Comparison of ENCODE assay signal across 1 cellular context in the genomic region with DNA sequence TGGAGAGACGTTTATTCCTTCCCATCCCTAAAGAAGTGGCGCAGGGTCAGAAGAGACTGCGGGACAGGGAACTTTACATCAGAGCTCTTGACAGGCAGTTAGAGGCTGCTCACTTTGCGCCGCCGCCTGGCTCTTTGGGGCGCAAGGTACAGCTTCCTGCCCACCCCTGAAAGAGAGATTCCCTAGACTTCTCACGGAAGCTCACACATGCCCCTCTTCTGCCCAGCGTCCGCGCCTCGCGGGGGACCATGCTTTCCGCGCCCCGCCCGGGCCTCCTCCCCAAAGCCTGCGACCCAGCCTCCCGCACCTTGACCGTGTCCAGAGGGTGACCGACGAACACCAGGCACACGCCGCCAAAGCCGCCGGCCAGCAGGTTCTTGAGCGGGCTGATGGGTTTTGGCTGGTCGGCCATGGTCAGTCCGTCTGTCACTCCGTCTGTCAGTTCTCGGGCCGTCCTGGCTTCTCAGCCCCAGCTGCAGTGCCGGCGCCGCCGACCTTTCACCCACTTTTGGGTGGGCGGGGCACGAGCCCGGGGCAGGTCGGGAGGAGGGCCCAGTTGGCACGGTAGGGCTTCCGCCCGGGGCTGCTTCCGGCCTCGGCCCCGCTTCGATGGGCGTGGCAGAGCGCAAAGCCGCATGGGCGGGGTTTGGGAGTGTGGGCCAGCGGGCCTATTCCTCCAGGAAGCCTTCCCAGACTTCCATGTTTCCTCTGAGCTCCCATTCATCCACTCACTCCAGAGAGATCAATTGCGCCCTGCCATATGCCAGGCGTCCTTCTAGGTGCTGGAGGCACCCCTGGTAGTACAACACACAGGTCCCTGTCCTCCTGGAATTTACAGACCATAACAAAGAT.
TF ChIP-seq lines count a peak whose summit lies in the region.

A gene with protein sequence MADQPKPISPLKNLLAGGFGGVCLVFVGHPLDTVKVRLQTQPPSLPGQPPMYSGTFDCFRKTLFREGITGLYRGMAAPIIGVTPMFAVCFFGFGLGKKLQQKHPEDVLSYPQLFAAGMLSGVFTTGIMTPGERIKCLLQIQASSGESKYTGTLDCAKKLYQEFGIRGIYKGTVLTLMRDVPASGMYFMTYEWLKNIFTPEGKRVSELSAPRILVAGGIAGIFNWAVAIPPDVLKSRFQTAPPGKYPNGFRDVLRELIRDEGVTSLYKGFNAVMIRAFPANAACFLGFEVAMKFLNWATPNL (minus strand): TSS at position 500 of the 852 bp plus-strand sequence. CDS start 88 bp downstream, at position 412.

TF ChIP-seq in K562, 482 proteins besides CTCF, POLR2A, EP300 and RAD21 (continued from another document and continues in another):
- TF ChIP-seq, protein P1, sequence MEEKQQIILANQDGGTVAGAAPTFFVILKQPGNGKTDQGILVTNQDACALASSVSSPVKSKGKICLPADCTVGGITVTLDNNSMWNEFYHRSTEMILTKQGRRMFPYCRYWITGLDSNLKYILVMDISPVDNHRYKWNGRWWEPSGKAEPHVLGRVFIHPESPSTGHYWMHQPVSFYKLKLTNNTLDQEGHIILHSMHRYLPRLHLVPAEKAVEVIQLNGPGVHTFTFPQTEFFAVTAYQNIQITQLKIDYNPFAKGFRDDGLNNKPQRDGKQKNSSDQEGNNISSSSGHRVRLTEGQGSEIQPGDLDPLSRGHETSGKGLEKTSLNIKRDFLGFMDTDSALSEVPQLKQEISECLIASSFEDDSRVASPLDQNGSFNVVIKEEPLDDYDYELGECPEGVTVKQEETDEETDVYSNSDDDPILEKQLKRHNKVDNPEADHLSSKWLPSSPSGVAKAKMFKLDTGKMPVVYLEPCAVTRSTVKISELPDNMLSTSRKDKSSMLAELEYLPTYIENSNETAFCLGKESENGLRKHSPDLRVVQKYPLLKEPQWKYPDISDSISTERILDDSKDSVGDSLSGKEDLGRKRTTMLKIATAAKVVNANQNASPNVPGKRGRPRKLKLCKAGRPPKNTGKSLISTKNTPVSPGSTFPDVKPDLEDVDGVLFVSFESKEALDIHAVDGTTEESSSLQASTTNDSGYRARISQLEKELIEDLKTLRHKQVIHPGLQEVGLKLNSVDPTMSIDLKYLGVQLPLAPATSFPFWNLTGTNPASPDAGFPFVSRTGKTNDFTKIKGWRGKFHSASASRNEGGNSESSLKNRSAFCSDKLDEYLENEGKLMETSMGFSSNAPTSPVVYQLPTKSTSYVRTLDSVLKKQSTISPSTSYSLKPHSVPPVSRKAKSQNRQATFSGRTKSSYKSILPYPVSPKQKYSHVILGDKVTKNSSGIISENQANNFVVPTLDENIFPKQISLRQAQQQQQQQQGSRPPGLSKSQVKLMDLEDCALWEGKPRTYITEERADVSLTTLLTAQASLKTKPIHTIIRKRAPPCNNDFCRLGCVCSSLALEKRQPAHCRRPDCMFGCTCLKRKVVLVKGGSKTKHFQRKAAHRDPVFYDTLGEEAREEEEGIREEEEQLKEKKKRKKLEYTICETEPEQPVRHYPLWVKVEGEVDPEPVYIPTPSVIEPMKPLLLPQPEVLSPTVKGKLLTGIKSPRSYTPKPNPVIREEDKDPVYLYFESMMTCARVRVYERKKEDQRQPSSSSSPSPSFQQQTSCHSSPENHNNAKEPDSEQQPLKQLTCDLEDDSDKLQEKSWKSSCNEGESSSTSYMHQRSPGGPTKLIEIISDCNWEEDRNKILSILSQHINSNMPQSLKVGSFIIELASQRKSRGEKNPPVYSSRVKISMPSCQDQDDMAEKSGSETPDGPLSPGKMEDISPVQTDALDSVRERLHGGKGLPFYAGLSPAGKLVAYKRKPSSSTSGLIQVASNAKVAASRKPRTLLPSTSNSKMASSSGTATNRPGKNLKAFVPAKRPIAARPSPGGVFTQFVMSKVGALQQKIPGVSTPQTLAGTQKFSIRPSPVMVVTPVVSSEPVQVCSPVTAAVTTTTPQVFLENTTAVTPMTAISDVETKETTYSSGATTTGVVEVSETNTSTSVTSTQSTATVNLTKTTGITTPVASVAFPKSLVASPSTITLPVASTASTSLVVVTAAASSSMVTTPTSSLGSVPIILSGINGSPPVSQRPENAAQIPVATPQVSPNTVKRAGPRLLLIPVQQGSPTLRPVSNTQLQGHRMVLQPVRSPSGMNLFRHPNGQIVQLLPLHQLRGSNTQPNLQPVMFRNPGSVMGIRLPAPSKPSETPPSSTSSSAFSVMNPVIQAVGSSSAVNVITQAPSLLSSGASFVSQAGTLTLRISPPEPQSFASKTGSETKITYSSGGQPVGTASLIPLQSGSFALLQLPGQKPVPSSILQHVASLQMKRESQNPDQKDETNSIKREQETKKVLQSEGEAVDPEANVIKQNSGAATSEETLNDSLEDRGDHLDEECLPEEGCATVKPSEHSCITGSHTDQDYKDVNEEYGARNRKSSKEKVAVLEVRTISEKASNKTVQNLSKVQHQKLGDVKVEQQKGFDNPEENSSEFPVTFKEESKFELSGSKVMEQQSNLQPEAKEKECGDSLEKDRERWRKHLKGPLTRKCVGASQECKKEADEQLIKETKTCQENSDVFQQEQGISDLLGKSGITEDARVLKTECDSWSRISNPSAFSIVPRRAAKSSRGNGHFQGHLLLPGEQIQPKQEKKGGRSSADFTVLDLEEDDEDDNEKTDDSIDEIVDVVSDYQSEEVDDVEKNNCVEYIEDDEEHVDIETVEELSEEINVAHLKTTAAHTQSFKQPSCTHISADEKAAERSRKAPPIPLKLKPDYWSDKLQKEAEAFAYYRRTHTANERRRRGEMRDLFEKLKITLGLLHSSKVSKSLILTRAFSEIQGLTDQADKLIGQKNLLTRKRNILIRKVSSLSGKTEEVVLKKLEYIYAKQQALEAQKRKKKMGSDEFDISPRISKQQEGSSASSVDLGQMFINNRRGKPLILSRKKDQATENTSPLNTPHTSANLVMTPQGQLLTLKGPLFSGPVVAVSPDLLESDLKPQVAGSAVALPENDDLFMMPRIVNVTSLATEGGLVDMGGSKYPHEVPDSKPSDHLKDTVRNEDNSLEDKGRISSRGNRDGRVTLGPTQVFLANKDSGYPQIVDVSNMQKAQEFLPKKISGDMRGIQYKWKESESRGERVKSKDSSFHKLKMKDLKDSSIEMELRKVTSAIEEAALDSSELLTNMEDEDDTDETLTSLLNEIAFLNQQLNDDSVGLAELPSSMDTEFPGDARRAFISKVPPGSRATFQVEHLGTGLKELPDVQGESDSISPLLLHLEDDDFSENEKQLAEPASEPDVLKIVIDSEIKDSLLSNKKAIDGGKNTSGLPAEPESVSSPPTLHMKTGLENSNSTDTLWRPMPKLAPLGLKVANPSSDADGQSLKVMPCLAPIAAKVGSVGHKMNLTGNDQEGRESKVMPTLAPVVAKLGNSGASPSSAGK (IDR thresholded peaks at IDR 0.05): no peak
- TF ChIP-seq C11orf30 (IDR thresholded peaks at IDR 0.05; ENCODE audit: low read depth) (no peak), ZNF384 (IDR thresholded peaks at IDR 0.05; ENCODE audit: low read depth, low read length) (no peak), BMI1 (IDR thresholded peaks at IDR 0.05; ENCODE audit: low read length) (no peak), BRCA1 (IDR thresholded peaks at IDR 0.05) (no peak), BRCA1 (CRISPR knock-in tag; IDR thresholded peaks at IDR 0.05) (no peak), THRAP3 (IDR thresholded peaks at IDR 0.05; ENCODE audit: borderline replicate concordance) (no peak), NR2C2 (CRISPR knock-in tag; IDR thresholded peaks at IDR 0.05) (peak; percentile 70; the same call in 1 of the 2 replicates), NR2C2 (tag; IDR thresholded peaks at IDR 0.05) (peak; percentile 95), ARID1B (IDR thresholded peaks at IDR 0.05) (peak; percentile 21; the same call in 1 of the 2 replicates), SAP30 (IDR thresholded peaks at IDR 0.05; ENCODE audit: borderline replicate concordance, insufficient read depth, low read depth, low read length, poor library complexity, severe bottlenecking) (peak; percentile 88), ZNF778 (CRISPR knock-in tag; IDR thresholded peaks at IDR 0.05) (no peak), CHD4 (IDR thresholded peaks at IDR 0.05; ENCODE audit: insufficient read depth, insufficient replicate concordance, low read depth, low read length, poor library complexity, severe bottlenecking) (peak; percentile 69), CREB1 (IDR thresholded peaks at IDR 0.05) (no peak), CREB1 (CRISPR knock-in tag; IDR thresholded peaks at IDR 0.05) (no peak), RBM22 (IDR thresholded peaks at IDR 0.05; ENCODE audit: low read depth, low read length, poor library complexity, severe bottlenecking) (no peak), NR1H2 (CRISPR knock-in tag; IDR thresholded peaks at IDR 0.05) (no peak), KLF10 (CRISPR knock-in tag; IDR thresholded peaks at IDR 0.05) (no peak), HNRNPLL (IDR thresholded peaks at IDR 0.05; ENCODE audit: low read depth, low read length, poor library complexity, severe bottlenecking) (peak; percentile 63), PCBP2 (IDR thresholded peaks at IDR 0.05; ENCODE audit: low read depth, low read length, poor library complexity, severe bottlenecking) (no peak), ZBTB9 (CRISPR knock-in tag; IDR thresholded peaks at IDR 0.05) (no peak), BRD9 (IDR thresholded peaks at IDR 0.05; ENCODE audit: low read depth, partially characterized antibody) (no peak), ELF4 (CRISPR knock-in tag; IDR thresholded peaks at IDR 0.05) (no peak), TFE3 (CRISPR knock-in tag; IDR thresholded peaks at IDR 0.05) (no peak), EGR1 (conservative IDR thresholded peaks at IDR 0.05) (peak; percentile 36; the same call in 1 of the 2 replicates), CXXC5 (CRISPR knock-in tag; IDR thresholded peaks at IDR 0.05) (peak; percentile 60), ZNF431 (CRISPR knock-in tag; IDR thresholded peaks at IDR 0.05) (no peak), ZNF217 (CRISPR knock-in tag; IDR thresholded peaks at IDR 0.05) (no peak), ZNF24 (IDR thresholded peaks at IDR 0.05) (no peak), ETV5 (CRISPR knock-in tag; IDR thresholded peaks at IDR 0.05; ENCODE audit: low read depth) (peak; percentile 84), OTX1 (CRISPR knock-in tag; IDR thresholded peaks at IDR 0.05) (no peak)
- TF ChIP-seq, protein P2, sequence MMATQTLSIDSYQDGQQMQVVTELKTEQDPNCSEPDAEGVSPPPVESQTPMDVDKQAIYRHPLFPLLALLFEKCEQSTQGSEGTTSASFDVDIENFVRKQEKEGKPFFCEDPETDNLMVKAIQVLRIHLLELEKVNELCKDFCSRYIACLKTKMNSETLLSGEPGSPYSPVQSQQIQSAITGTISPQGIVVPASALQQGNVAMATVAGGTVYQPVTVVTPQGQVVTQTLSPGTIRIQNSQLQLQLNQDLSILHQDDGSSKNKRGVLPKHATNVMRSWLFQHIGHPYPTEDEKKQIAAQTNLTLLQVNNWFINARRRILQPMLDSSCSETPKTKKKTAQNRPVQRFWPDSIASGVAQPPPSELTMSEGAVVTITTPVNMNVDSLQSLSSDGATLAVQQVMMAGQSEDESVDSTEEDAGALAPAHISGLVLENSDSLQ (IDR thresholded peaks at IDR 0.05): peak; percentile 69
- TF ChIP-seq, protein P3, sequence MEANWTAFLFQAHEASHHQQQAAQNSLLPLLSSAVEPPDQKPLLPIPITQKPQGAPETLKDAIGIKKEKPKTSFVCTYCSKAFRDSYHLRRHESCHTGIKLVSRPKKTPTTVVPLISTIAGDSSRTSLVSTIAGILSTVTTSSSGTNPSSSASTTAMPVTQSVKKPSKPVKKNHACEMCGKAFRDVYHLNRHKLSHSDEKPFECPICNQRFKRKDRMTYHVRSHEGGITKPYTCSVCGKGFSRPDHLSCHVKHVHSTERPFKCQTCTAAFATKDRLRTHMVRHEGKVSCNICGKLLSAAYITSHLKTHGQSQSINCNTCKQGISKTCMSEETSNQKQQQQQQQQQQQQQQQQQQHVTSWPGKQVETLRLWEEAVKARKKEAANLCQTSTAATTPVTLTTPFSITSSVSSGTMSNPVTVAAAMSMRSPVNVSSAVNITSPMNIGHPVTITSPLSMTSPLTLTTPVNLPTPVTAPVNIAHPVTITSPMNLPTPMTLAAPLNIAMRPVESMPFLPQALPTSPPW (CRISPR knock-in tag; IDR thresholded peaks at IDR 0.05): peak; percentile 61
- TF ChIP-seq, protein P4, sequence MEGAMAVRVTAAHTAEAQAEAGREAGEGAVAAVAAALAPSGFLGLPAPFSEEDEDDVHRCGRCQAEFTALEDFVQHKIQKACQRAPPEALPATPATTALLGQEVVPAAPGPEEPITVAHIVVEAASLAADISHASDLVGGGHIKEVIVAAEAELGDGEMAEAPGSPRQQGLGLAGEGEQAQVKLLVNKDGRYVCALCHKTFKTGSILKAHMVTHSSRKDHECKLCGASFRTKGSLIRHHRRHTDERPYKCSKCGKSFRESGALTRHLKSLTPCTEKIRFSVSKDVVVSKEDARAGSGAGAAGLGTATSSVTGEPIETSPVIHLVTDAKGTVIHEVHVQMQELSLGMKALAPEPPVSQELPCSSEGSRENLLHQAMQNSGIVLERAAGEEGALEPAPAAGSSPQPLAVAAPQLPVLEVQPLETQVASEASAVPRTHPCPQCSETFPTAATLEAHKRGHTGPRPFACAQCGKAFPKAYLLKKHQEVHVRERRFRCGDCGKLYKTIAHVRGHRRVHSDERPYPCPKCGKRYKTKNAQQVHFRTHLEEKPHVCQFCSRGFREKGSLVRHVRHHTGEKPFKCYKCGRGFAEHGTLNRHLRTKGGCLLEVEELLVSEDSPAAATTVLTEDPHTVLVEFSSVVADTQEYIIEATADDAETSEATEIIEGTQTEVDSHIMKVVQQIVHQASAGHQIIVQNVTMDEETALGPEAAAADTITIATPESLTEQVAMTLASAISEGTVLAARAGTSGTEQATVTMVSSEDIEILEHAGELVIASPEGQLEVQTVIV (CRISPR knock-in tag; IDR thresholded peaks at IDR 0.05; ENCODE audit: borderline replicate concordance): no peak
